ENCODE assay signal across 8 cellular contexts in genomic region chr3:183178833-183179549, GRCh38. TPM values are rescaled to one million over a fixed set of nuclear protein-coding genes. Genes with fewer than 3 reads are reported as not detected.
DNase-seq lines count a peak whose midpoint lies in the region; ATAC-seq and TF ChIP-seq lines count a peak whose summit lies in the region.

No MANE protein-coding gene starts in this region.

- no peak overlapping the region for H3K27ac ChIP-seq in CD4-positive, CD25-positive, alpha-beta regulatory T cell (ENCODE audit: insufficient read depth, low read length, poor library complexity, severe bottlenecking)
- no peak overlapping the region for H3K27ac ChIP-seq in body of pancreas
- H3K27ac ChIP-seq in smooth muscle cell (ENCODE audit: low read depth), result no peak overlapping the region

- peak in 2 of 3 donors; percentile 18 to 36 for DNase-seq in CD4-positive, CD25-positive, alpha-beta regulatory T cell
- DNase-seq in HFF-Myc (ENCODE audit: extremely low read depth, low read depth) (no peak), body of pancreas (peak; percentile 20 to 55 (median 30)), immature natural killer cell (no peak), smooth muscle cell (lab: John Stamatoyannopoulos, UW; ENCODE audit: unreplicated experiment) (no peak)

- peaks cover 24% of the 10 kb centered on the region for H3K27me3 Mint-ChIP-seq in CD4-positive, CD25-positive, alpha-beta regulatory T cell
- peaks cover 6 to 13% (median 11%) of the 10 kb centered on the region in 3 donors for H3K27me3 Mint-ChIP-seq in immature natural killer cell (ENCODE audit: low read depth in 3 of 3)

- H2AFZ ChIP-seq in smooth muscle cell (ENCODE audit: low read depth), result peak overlapping the region; percentile 76

- no peak for TF ChIP-seq POLR2A in body of pancreas (IDR thresholded peaks at IDR 0.05)

- H3K79me2 ChIP-seq in smooth muscle cell (ENCODE audit: low read depth), result no peaks in the 10 kb centered on the region

- intact Hi-C loops in body of pancreas (cut with DNase I), result no loop called here

- TF ChIP-seq CTCF in HFF-Myc (IDR thresholded peaks at IDR 0.05; ENCODE audit: low read depth, low read length, missing control alignments) (no peak), body of pancreas (IDR thresholded peaks at IDR 0.05) (peak in 4 of 7 experiments; percentile 13 to 34 (median 17)), smooth muscle cell (IDR thresholded peaks at IDR 0.05; ENCODE audit: borderline replicate concordance, insufficient read depth, poor library complexity, severe bottlenecking) (peak; percentile 28)

- peak; percentile 47 to 48 for ATAC-seq in CD4-positive, CD25-positive, alpha-beta regulatory T cell (ENCODE audit: low read depth in 2 of 2)
- ATAC-seq in SK-N-SH treated with all-trans-retinoic acid at 6 μM for 48 hours, result peak; percentile 83
- peak; percentile 67 for ATAC-seq in body of pancreas
- ATAC-seq in HG02981 (IDR thresholded peaks at IDR 0.05; ENCODE audit: unreplicated experiment), result no peak
- ATAC-seq in HG03135 (IDR thresholded peaks at IDR 0.05; ENCODE audit: unreplicated experiment), result no peak

- no peaks in the 10 kb centered on the region for H3F3A ChIP-seq in smooth muscle cell (ENCODE audit: low read depth)

- 1% methylated on average over 21 to 51 of the region's 68 CpGs for WGBS in body of pancreas, 2 donors
- WGBS in smooth muscle cell (ENCODE audit: low lambda C conversion rate), result 2% methylated on average over 67 of the region's 68 CpGs

- peaks cover 0 to 17% (median 0%) of the 10 kb centered on the region in 4 donors for H3K4me1 Mint-ChIP-seq in CD4-positive, CD25-positive, alpha-beta regulatory T cell
- H3K4me1 Mint-ChIP-seq in immature natural killer cell, result peaks cover 0 to 4% of the 10 kb centered on the region in 2 donors

- peaks cover 17% of the 10 kb centered on the region for H3K4me1 ChIP-seq in CD4-positive, CD25-positive, alpha-beta regulatory T cell (ENCODE audit: control insufficient read depth, insufficient read depth, low read length, poor library complexity, severe bottlenecking)
- H3K4me1 ChIP-seq in body of pancreas (peaks cover 14% of the 10 kb centered on the region), smooth muscle cell (ENCODE audit: low read depth) (peaks cover 4% of the 10 kb centered on the region)

- H3K36me3 Mint-ChIP-seq in CD4-positive, CD25-positive, alpha-beta regulatory T cell, result peaks cover 5% of the 10 kb centered on the region
- no peaks in the 10 kb centered on the region for H3K36me3 Mint-ChIP-seq in immature natural killer cell

- H3K4me3 Mint-ChIP-seq in CD4-positive, CD25-positive, alpha-beta regulatory T cell, result peak overlapping the region; percentile 47 to 85 (median 71)
- H3K4me3 Mint-ChIP-seq in immature natural killer cell, result peak overlapping the region in 3 of 5 donors; percentile 7 to 30 (median 16)

- H3K36me3 ChIP-seq in CD4-positive, CD25-positive, alpha-beta regulatory T cell (ENCODE audit: control insufficient read depth, insufficient read depth, low read length), result no peaks in the 10 kb centered on the region
- H3K36me3 ChIP-seq in body of pancreas (replicated peaks in 1 of 2; ENCODE audit: insufficient read depth in 1 of 2, low read depth in 2 of 2) (no peaks in the 10 kb centered on the region), smooth muscle cell (ENCODE audit: low read depth) (no peaks in the 10 kb centered on the region)

- H3K4me2 ChIP-seq in smooth muscle cell, result peak overlapping the region; percentile 96

- H3K27ac Mint-ChIP-seq in CD4-positive, CD25-positive, alpha-beta regulatory T cell, result no peak overlapping the region
- H3K27ac Mint-ChIP-seq in immature natural killer cell, result no peak overlapping the region

- no peak overlapping the region for H3K9ac ChIP-seq in smooth muscle cell (ENCODE audit: low read depth)

- peaks cover 0 to 2% (median 0%) of the 10 kb centered on the region in 7 donors for H3K9me3 Mint-ChIP-seq in CD4-positive, CD25-positive, alpha-beta regulatory T cell
- no peaks in the 10 kb centered on the region for H3K9me3 Mint-ChIP-seq in immature natural killer cell

- no peaks in the 10 kb centered on the region for H4K20me1 ChIP-seq in smooth muscle cell (ENCODE audit: low read depth)

- no peaks in the 10 kb centered on the region for H3K27me3 ChIP-seq in CD4-positive, CD25-positive, alpha-beta regulatory T cell (ENCODE audit: control insufficient read depth, insufficient read depth, low read length)
- H3K27me3 ChIP-seq in body of pancreas, result peaks cover 0 to 8% of the 10 kb centered on the region in 2 donors
- peaks cover 56% of the 10 kb centered on the region for H3K27me3 ChIP-seq in smooth muscle cell (ENCODE audit: low read depth)

- no peaks in the 10 kb centered on the region for H3K9me3 ChIP-seq in CD4-positive, CD25-positive, alpha-beta regulatory T cell (ENCODE audit: control insufficient read depth in 2 of 2, low read length in 2 of 2)
- no peaks in the 10 kb centered on the region for H3K9me3 ChIP-seq in body of pancreas
- no peaks in the 10 kb centered on the region for H3K9me3 ChIP-seq in smooth muscle cell (replicated peaks; ENCODE audit: low read depth)

- H3K4me3 ChIP-seq in CD4-positive, CD25-positive, alpha-beta regulatory T cell (ENCODE audit: low read depth, low read length), result peak overlapping the region; percentile 57
- H3K4me3 ChIP-seq in HFF-Myc (replicated peaks; ENCODE audit: low read depth, low read length), result peak overlapping the region; percentile 45
- peak overlapping the region in 1 of 2 donors; percentile 37 for H3K4me3 ChIP-seq in body of pancreas
- H3K4me3 ChIP-seq in smooth muscle cell, result peak overlapping the region; percentile 61

TF ChIP-seq in SK-N-SH treated with all-trans-retinoic acid at 6 μM for 48 hours, 23 proteins besides CTCF, POLR2A, EP300 and RAD21:
- no peak for TF ChIP-seq ZNF8 (CRISPR knock-in tag; IDR thresholded peaks at IDR 0.05)
- TF ChIP-seq, protein P1, sequence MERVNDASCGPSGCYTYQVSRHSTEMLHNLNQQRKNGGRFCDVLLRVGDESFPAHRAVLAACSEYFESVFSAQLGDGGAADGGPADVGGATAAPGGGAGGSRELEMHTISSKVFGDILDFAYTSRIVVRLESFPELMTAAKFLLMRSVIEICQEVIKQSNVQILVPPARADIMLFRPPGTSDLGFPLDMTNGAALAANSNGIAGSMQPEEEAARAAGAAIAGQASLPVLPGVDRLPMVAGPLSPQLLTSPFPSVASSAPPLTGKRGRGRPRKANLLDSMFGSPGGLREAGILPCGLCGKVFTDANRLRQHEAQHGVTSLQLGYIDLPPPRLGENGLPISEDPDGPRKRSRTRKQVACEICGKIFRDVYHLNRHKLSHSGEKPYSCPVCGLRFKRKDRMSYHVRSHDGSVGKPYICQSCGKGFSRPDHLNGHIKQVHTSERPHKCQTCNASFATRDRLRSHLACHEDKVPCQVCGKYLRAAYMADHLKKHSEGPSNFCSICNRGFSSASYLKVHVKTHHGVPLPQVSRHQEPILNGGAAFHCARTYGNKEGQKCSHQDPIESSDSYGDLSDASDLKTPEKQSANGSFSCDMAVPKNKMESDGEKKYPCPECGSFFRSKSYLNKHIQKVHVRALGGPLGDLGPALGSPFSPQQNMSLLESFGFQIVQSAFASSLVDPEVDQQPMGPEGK (CRISPR knock-in tag; IDR thresholded peaks at IDR 0.05; ENCODE audit: borderline replicate concordance), result 0 out of 2 replicates have a peak, but pooled peaks have one; percentile 16

RNA-seq across cellular contexts. Expression of gene LAMP3, which starts 16.5 kb away (rescaled TPM):
- total RNA-seq in CD4-positive, CD25-positive, alpha-beta regulatory T cell, result 3.7 TPM
- polyA plus RNA-seq in CD4-positive, CD25-positive, alpha-beta regulatory T cell, result 1 to 10 TPM; 2.7 to 6.5 (median 5.7) TPM
- total RNA-seq in body of pancreas (1 to 10 TPM; 1.3 to 2.6 TPM), smooth muscle cell (1.3 and 2.7 TPM in 2 replicates)
- polyA plus RNA-seq in immature natural killer cell (under 1 TPM in 2 of 3 donors, not detected in 1; 0.32 to 0.62 TPM), smooth muscle cell (0.09 and 0.80 TPM in 2 replicates)

Comparison
In these comparisons a context has a peak if more than half of its experiments do, and no peak if none do; other contexts are left out.
1. ATAC-seq: peak in CD4-positive, CD25-positive, alpha-beta regulatory T cell (2 of 2), SK-N-SH treated with all-trans-retinoic acid at 6 μM for 48 hours (single experiment) and body of pancreas (single experiment); none in HG02981 (single experiment) and HG03135 (single experiment).
2. DNase-seq: peak in CD4-positive, CD25-positive, alpha-beta regulatory T cell (2 of 3) and body of pancreas (4 of 4); none in HFF-Myc (single experiment), immature natural killer cell (0 of 3) and smooth muscle cell (single experiment).